ENCODE assay signal across 22 cellular contexts in the genomic region with DNA sequence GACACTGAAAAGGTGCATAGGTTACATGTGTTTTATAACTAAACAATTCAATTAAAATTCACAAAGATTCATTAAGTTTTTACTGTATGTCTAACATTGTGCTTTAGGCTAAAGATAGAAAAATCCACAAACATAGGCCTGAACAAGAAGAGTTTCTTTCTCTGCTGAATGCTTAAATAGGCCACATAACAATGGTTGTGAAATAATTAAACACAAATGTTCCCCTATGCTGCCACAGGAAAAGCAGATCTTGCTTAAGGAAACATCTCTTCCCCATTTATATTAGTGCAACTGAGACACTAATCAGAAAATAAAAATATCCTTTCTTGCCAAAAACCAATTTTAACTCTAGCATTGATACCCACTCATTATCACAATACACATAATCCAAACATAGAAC.
"Had no signal": no experiment of that assay in that cellular context is flagged by ENCODE, and none has a peak within 500 bp of the region (broad histone marks: within the 10 kb centered on the region; RNA-seq: fewer than 3 reads in every experiment).

No MANE protein-coding gene starts in this region.

- H3K36me3 Mint-ChIP-seq: activated CD8-positive, alpha-beta memory T cell treated with anti-CD3 and anti-CD28 coated beads, Interleukin-2, amount 10 ng/mL, durations not matched to agents 7 days and 5 days; activated naive CD4-positive, alpha-beta T cell treated with anti-CD3 and anti-CD28 coated beads, Interleukin-2, amount 50 U/mL, for 72 hours had no signal

- DNase-seq: activated B cell treated with CpG ODN at 0.5 μM for 24 hours; activated CD4-positive, alpha-beta T cell treated with anti-CD3 and anti-CD28 coated beads for 1 hour; activated CD4-positive, alpha-beta T cell treated with anti-CD3 and anti-CD28 coated beads, Interleukin-2, amount 10 ng/mL, durations not matched to agents 24 days and 14 days; activated CD4-positive, alpha-beta T cell treated with anti-CD3 and anti-CD28 coated beads, Interleukin-2, amount 50 U/mL, for 48 hours; activated CD8-positive, alpha-beta memory T cell treated with anti-CD3 and anti-CD28 coated beads, Interleukin-2, amount 10 ng/mL, durations not matched to agents 7 days and 5 days; activated effector memory CD4-positive, alpha-beta T cell treated with Interleukin-2 at 50 U/mL for 16 hours; activated naive CD4-positive, alpha-beta T cell; activated naive CD8-positive, alpha-beta T cell treated with anti-CD3 and anti-CD28 coated beads, Interleukin-2, amount 50 U/mL, for 24 hours; activated T-cell treated with anti-CD3 and anti-CD28 coated beads, Interleukin-2, amount 50 U/mL, for 24 hours; cerebellar nuclear complex; NCI-H1048; NCI-H146; NCI-H187 treated with DMSO at 0.1 percent for 48 hours; NCI-H2081 treated with DMSO at 0.1 percent for 48 hours; NCI-H446; NCI-H524; PC-3; SHP77 treated with DMSO at 0.1 percent for 48 hours; T-helper 2 cell; T1000 had no signal

- H3K9me3 Mint-ChIP-seq: activated B cell treated with CpG ODN at 0.5 μM for 24 hours; activated CD4-positive, alpha-beta T cell treated with anti-CD3 and anti-CD28 coated beads, Interleukin-2, amount 10 ng/mL, durations not matched to agents 24 days and 14 days; activated naive CD4-positive, alpha-beta T cell treated with anti-CD3 and anti-CD28 coated beads, Interleukin-2, amount 50 U/mL, for 72 hours; activated naive CD8-positive, alpha-beta T cell treated with anti-CD3 and anti-CD28 coated beads, Interleukin-2, amount 50 U/mL, for 24 hours; activated T-cell treated with anti-CD3 and anti-CD28 coated beads, Interleukin-2, amount 50 U/mL, for 24 hours; activated T-helper 1 cell treated with anti-CD3 and anti-CD28 coated beads, Interleukin-12 subunit alpha, Interleukin-12 subunit beta, Interleukin-2, Interleukin-4 antibody, amounts not matched to agents 30 ng/mL and 10 ng/mL and 1 ng/mL, durations not matched to agents 14 hours and 24 hours and 36 hours had no signal

- H3K4me1 Mint-ChIP-seq: activated B cell treated with CpG ODN at 0.5 μM for 24 hours; activated CD4-positive, alpha-beta T cell treated with anti-CD3 and anti-CD28 coated beads, Interleukin-2, amount 10 ng/mL, durations not matched to agents 24 days and 14 days; activated CD8-positive, alpha-beta memory T cell treated with anti-CD3 and anti-CD28 coated beads, Interleukin-2, amount 10 ng/mL, durations not matched to agents 7 days and 5 days had no signal

- H3K27ac Mint-ChIP-seq: activated B cell treated with CpG ODN at 0.5 μM for 24 hours; activated CD4-positive, alpha-beta T cell treated with anti-CD3 and anti-CD28 coated beads, Interleukin-2, amount 10 ng/mL, durations not matched to agents 24 days and 14 days; activated CD8-positive, alpha-beta memory T cell treated with anti-CD3 and anti-CD28 coated beads, Interleukin-2, amount 10 ng/mL, durations not matched to agents 7 days and 5 days; activated naive CD4-positive, alpha-beta T cell treated with anti-CD3 and anti-CD28 coated beads, Interleukin-2, amount 50 U/mL, for 72 hours; activated naive CD8-positive, alpha-beta T cell treated with anti-CD3 and anti-CD28 coated beads, Interleukin-2, amount 50 U/mL, for 24 hours; activated T-cell treated with anti-CD3 and anti-CD28 coated beads, Interleukin-2, amount 50 U/mL, for 24 hours; activated T-helper 1 cell treated with anti-CD3 and anti-CD28 coated beads, Interleukin-12 subunit alpha, Interleukin-12 subunit beta, Interleukin-2, Interleukin-4 antibody, amounts not matched to agents 30 ng/mL and 10 ng/mL and 1 ng/mL, durations not matched to agents 14 hours and 24 hours and 36 hours had no signal

- ATAC-seq: activated CD8-positive, alpha-beta memory T cell treated with anti-CD3 and anti-CD28 coated beads, Interleukin-2, amount 10 ng/mL, durations not matched to agents 7 days and 5 days; PC-3 had no signal

- H3K27me3 Mint-ChIP-seq: activated B cell treated with CpG ODN at 0.5 μM for 24 hours; activated CD4-positive, alpha-beta T cell treated with anti-CD3 and anti-CD28 coated beads, Interleukin-2, amount 10 ng/mL, durations not matched to agents 24 days and 14 days; activated CD8-positive, alpha-beta memory T cell treated with anti-CD3 and anti-CD28 coated beads, Interleukin-2, amount 10 ng/mL, durations not matched to agents 7 days and 5 days; activated naive CD8-positive, alpha-beta T cell treated with anti-CD3 and anti-CD28 coated beads, Interleukin-2, amount 50 U/mL, for 24 hours; activated T-cell treated with anti-CD3 and anti-CD28 coated beads, Interleukin-2, amount 50 U/mL, for 24 hours had no signal

- H3K4me3 Mint-ChIP-seq: activated B cell treated with CpG ODN at 0.5 μM for 24 hours; activated CD4-positive, alpha-beta T cell treated with anti-CD3 and anti-CD28 coated beads, Interleukin-2, amount 10 ng/mL, durations not matched to agents 24 days and 14 days; activated CD8-positive, alpha-beta memory T cell treated with anti-CD3 and anti-CD28 coated beads, Interleukin-2, amount 10 ng/mL, durations not matched to agents 7 days and 5 days; activated naive CD8-positive, alpha-beta T cell treated with anti-CD3 and anti-CD28 coated beads, Interleukin-2, amount 50 U/mL, for 24 hours; activated T-cell treated with anti-CD3 and anti-CD28 coated beads, Interleukin-2, amount 50 U/mL, for 24 hours; activated T-helper 1 cell treated with anti-CD3 and anti-CD28 coated beads, Interleukin-12 subunit alpha, Interleukin-12 subunit beta, Interleukin-2, Interleukin-4 antibody, amounts not matched to agents 30 ng/mL and 10 ng/mL and 1 ng/mL, durations not matched to agents 14 hours and 24 hours and 36 hours had no signal
